17 cellular contexts compared by ENCODE assay signal in the genomic region with DNA sequence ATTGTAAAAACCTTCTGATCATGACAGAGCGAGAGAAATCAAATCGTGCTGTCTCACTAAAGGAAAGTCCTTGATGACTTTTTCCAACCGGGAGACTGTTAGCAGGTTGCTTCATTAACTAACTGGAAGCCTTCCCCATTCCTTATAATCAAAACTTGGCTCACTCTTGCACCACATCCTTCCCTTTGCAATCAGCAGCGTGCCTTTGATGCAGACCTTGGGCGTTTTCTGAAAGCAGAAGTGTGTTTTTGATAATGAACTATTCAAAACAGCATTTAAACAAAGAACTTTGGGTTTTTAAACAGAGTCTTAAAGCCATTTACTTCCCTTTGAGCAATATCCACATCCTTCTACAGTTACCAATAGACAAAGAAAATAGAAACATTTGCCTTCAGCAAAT.
"Had no signal": no experiment of that assay in that cellular context is flagged by ENCODE, and none has a peak within 500 bp of the region (broad histone marks: within the 10 kb centered on the region; RNA-seq: fewer than 3 reads in every experiment).

No MANE protein-coding gene starts in this region.

- DNase-seq: activated CD4-positive, alpha-beta memory T cell treated with anti-CD3 and anti-CD28 coated beads for 36 hours; activated CD4-positive, alpha-beta T cell treated with anti-CD3 and anti-CD28 coated beads for 1 hour; activated CD8-positive, alpha-beta memory T cell treated with anti-CD3 and anti-CD28 coated beads, Interleukin-2, amount 10 ng/mL, durations not matched to agents 7 days and 5 days; activated naive CD4-positive, alpha-beta T cell treated with anti-CD3 and anti-CD28 coated beads, Interleukin-2, amount 10 ng/mL, durations not matched to agents 7 days and 5 days; activated T-cell treated with anti-CD3 and anti-CD28 coated beads, Interleukin-2, amount 50 U/mL, for 1 hour; dorsolateral prefrontal cortex; endodermal cell; gastrocnemius medialis; islet precursor cell; mesendoderm; nucleus accumbens; posterior cingulate gyrus; retina; stimulated activated CD4-positive, alpha-beta T cell treated with anti-CD3 and anti-CD28 coated beads, Interleukin-2, amount 100 ng/mL, for 48 hours had no signal

- H3K4me3 ChIP-seq: dorsolateral prefrontal cortex, gastrocnemius medialis had no signal

- H3K4me1 ChIP-seq: gastrocnemius medialis had no signal

- H3K27me3 ChIP-seq: dorsolateral prefrontal cortex, gastrocnemius medialis had no signal

- ATAC-seq: activated CD8-positive, alpha-beta memory T cell treated with anti-CD3 and anti-CD28 coated beads, Interleukin-2, amount 10 ng/mL, durations not matched to agents 7 days and 5 days; natural killer cell treated with Interleukin-12 subunit alpha and Interleukin-12 subunit beta and Interleukin-15 and Interleukin-18, amount 100 ng/mL, for 72 hours; stimulated activated memory B cell treated with anti-CD40 and anti-IgM and Interleukin-4, amounts not matched to agents 10 μg/mL and 1 μg/mL and 100 μg/mL, for 72 hours had no signal

- H3K36me3 ChIP-seq: gastrocnemius medialis had no signal

- H3K27ac ChIP-seq: dorsolateral prefrontal cortex, gastrocnemius medialis, VCaP had no signal

- H3K9me3 ChIP-seq: gastrocnemius medialis had no signal
